Comparison of ENCODE assay signal across 18 cellular contexts in the genomic region with DNA sequence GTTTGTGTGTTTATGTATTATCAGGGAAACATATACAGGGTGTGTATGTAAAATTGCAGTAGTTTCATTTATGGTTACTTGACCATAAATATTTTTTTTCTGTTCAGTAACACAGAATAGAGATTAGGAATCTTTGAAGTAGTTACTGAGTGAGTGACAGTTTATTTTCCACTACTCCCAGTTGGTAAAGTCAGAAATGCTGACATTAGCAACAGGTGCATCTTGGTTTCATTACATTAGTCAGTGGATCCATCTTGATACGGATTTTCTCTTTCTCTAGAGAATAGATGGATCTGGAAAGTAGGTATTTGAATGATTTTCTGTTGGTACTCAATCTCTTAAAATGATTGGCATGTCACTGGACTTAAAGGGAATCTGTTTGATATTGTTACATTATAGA.
"Had no signal": no experiment of that assay in that cellular context is flagged by ENCODE, and none has a peak within 500 bp of the region (broad histone marks: within the 10 kb centered on the region; RNA-seq: fewer than 3 reads in every experiment).

No MANE protein-coding gene starts in this region.

- FAIRE-seq: islet of Langerhans, small intestine had no signal

- H3K9me3 Mint-ChIP-seq: naive thymus-derived CD4-positive, alpha-beta T cell; nephron progenitor cell had no signal

- H3K27me3 ChIP-seq: dorsolateral prefrontal cortex, sigmoid colon, tibial artery, upper lobe of left lung, uterus had no signal

- H3K4me3 ChIP-seq: dorsolateral prefrontal cortex, heart right ventricle, sigmoid colon, tibial artery, upper lobe of left lung, uterus had no signal

- H3K4me1 ChIP-seq: uterus had no signal

- ATAC-seq: heart right ventricle; naive thymus-derived CD4-positive, alpha-beta T cell had no signal

- H3K9me3 ChIP-seq: heart right ventricle, sigmoid colon, tibial artery, upper lobe of left lung, uterus had no signal

- H3K4me3 Mint-ChIP-seq: naive thymus-derived CD4-positive, alpha-beta T cell; nephron progenitor cell had no signal

- DNase-seq: cortex of kidney; dorsolateral prefrontal cortex; effector CD8-positive, alpha-beta T cell; foreskin melanocyte; heart right ventricle; hypothalamus; kidney glomerular epithelial cell; mesendoderm; naive thymus-derived CD4-positive, alpha-beta T cell; nephron progenitor cell; sigmoid colon; small intestine; stimulated activated CD4-positive, alpha-beta T cell treated with anti-CD3 and anti-CD28 coated beads, Interleukin-12 subunit alpha, Interleukin-12 subunit beta, amount 100 ng/mL, for 4 hours; stimulated activated naive CD4-positive, alpha-beta T cell treated with Interleukin-2 at 50 U/mL for 16 hours; tibial artery; upper lobe of left lung; uterus had no signal

- H3K27ac ChIP-seq: heart right ventricle, sigmoid colon, tibial artery, upper lobe of left lung, uterus had no signal

- H3K36me3 ChIP-seq: upper lobe of left lung, uterus had no signal
